Comparison of ENCODE assay signal across 11 cellular contexts in the genomic region with DNA sequence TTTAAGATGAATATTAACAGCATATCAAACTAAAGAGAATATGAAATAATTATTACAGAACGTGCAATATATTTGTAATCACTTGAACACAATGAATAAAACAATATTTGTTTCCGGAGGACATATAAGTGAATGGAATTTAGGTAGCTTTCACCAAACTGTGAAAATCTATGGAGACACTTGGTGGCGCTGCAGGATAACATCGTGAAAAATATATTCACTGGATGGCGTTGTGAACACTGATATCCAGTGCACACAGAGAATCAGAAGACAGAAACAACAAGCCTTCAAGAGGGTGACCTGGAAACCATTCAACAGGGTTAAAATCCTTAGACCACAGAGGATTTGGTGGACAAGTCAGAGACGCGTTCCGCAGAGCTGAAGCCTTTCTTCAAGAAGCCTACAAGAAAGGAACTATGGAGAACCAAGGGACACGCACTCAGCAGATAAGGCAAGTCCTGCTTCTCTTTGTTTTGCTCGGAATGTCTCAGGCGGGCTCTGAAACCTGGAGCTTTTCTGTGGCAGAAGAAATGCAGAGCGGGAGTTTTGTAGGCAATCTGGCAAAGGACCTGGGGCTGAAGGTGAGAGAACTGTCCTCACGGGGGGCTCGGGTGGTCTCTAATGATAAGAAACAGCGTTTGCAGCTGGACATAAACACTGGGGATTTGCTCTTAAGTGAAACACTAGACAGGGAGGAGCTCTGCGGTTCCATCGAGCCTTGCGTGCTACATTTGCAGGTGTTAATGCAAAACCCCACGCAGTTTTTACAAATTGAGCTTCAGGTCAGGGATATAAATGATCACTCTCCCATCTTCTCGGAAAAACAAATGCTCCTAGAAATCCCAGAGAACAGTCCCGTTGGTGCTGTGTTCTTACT. TPM values are rescaled to one million over a fixed set of nuclear protein-coding genes. Genes with fewer than 3 reads are reported as not detected.
DNase-seq lines count a peak whose midpoint lies in the region; ATAC-seq, FAIRE-seq and TF ChIP-seq lines count a peak whose summit lies in the region.
"Had no signal": no experiment of that assay in that cellular context is flagged by ENCODE, and none has a peak within 500 bp of the region (broad histone marks: within the 10 kb centered on the region; RNA-seq: fewer than 3 reads in every experiment).

A gene (plus strand): TSS at position 269 of the 877 bp plus-strand sequence. CDS start 148 bp downstream, at position 417.

- H3K4me1 Mint-ChIP-seq in stimulated activated naive B cell treated with anti-CD40 and anti-IgM and Interleukin-4, amounts not matched to agents 10 μg/mL and 1 μg/mL and 100 μg/mL, for 72 hours: no peaks in the 10 kb centered on the region
- no peaks in the 10 kb centered on the region for H3K4me1 Mint-ChIP-seq in T-helper 2 cell treated with Interferon-gamma antibody and Interleukin-4, amounts not matched to agents 5 μg/mL and 100 μg/mL, for 36 hours (ENCODE audit: low read depth)
- no peaks in the 10 kb centered on the region for H3K4me1 Mint-ChIP-seq in activated T-helper 1 cell treated with anti-CD3 and anti-CD28 coated beads, Interleukin-12 subunit alpha, Interleukin-12 subunit beta, Interleukin-2, Interleukin-4 antibody, amounts not matched to agents 30 ng/mL and 10 ng/mL and 1 ng/mL, durations not matched to agents 14 hours and 24 hours and 36 hours (ENCODE audit: low read depth)

- FAIRE-seq in bronchial epithelial cell (lab: Jason Lieb, UNC): no peak

- H3K27me3 ChIP-seq in bronchial epithelial cell (ENCODE audit: control insufficient read depth, insufficient read depth, low read length): no peaks in the 10 kb centered on the region

- H3K36me3 Mint-ChIP-seq in stimulated activated naive B cell treated with anti-CD40 and anti-IgM and Interleukin-4, amounts not matched to agents 10 μg/mL and 1 μg/mL and 100 μg/mL, for 72 hours: peaks cover 3 to 7% of the 10 kb centered on the region in 2 donors
- no peaks in the 10 kb centered on the region for H3K36me3 Mint-ChIP-seq in T-helper 2 cell treated with Interferon-gamma antibody and Interleukin-4, amounts not matched to agents 5 μg/mL and 100 μg/mL, for 36 hours (ENCODE audit: low read depth)
- H3K36me3 Mint-ChIP-seq in activated T-helper 1 cell treated with anti-CD3 and anti-CD28 coated beads, Interleukin-12 subunit alpha, Interleukin-12 subunit beta, Interleukin-2, Interleukin-4 antibody, amounts not matched to agents 30 ng/mL and 10 ng/mL and 1 ng/mL, durations not matched to agents 14 hours and 24 hours and 36 hours (ENCODE audit: low read depth): peaks cover 2% of the 10 kb centered on the region

- peak within 1 kb of the TSS; percentile 2 for H3K4me3 ChIP-seq in bronchial epithelial cell (ENCODE audit: low read depth, low read length)
- H3K4me3 ChIP-seq: lower lobe of right lung had no signal

- H3K9me3 Mint-ChIP-seq in stimulated activated naive B cell treated with anti-CD40 and anti-IgM and Interleukin-4, amounts not matched to agents 10 μg/mL and 1 μg/mL and 100 μg/mL, for 72 hours: peaks cover 22 to 27% of the 10 kb centered on the region in 2 donors
- H3K9me3 Mint-ChIP-seq in T-helper 2 cell treated with Interferon-gamma antibody and Interleukin-4, amounts not matched to agents 5 μg/mL and 100 μg/mL, for 36 hours: peaks cover 48% of the 10 kb centered on the region
- H3K9me3 Mint-ChIP-seq in activated T-helper 1 cell treated with anti-CD3 and anti-CD28 coated beads, Interleukin-12 subunit alpha, Interleukin-12 subunit beta, Interleukin-2, Interleukin-4 antibody, amounts not matched to agents 30 ng/mL and 10 ng/mL and 1 ng/mL, durations not matched to agents 14 hours and 24 hours and 36 hours: peaks cover 52% of the 10 kb centered on the region

- no peak within 1 kb of the TSS for H3K4me3 Mint-ChIP-seq in stimulated activated naive B cell treated with anti-CD40 and anti-IgM and Interleukin-4, amounts not matched to agents 10 μg/mL and 1 μg/mL and 100 μg/mL, for 72 hours
- no peak within 1 kb of the TSS for H3K4me3 Mint-ChIP-seq in T-helper 2 cell treated with Interferon-gamma antibody and Interleukin-4, amounts not matched to agents 5 μg/mL and 100 μg/mL, for 36 hours
- no peak within 1 kb of the TSS for H3K4me3 Mint-ChIP-seq in activated T-helper 1 cell treated with anti-CD3 and anti-CD28 coated beads, Interleukin-12 subunit alpha, Interleukin-12 subunit beta, Interleukin-2, Interleukin-4 antibody, amounts not matched to agents 30 ng/mL and 10 ng/mL and 1 ng/mL, durations not matched to agents 14 hours and 24 hours and 36 hours
- H3K4me3 Mint-ChIP-seq: dendritic cell treated with granulocyte-macrophage colony-stimulating factor and Interleukin-4, amounts not matched to agents 40 ng/mL and 50 ng/mL, for 4 days had no signal

- no peak for ATAC-seq in stimulated activated naive B cell treated with anti-CD40 and anti-IgM and Interleukin-4, amounts not matched to agents 10 μg/mL and 1 μg/mL and 100 μg/mL, for 72 hours (replicated peaks)
- ATAC-seq: lower lobe of right lung had no signal

- peaks cover 40 to 41% of the 10 kb centered on the region in 2 donors for H3K27me3 Mint-ChIP-seq in stimulated activated naive B cell treated with anti-CD40 and anti-IgM and Interleukin-4, amounts not matched to agents 10 μg/mL and 1 μg/mL and 100 μg/mL, for 72 hours
- no peaks in the 10 kb centered on the region for H3K27me3 Mint-ChIP-seq in T-helper 2 cell treated with Interferon-gamma antibody and Interleukin-4, amounts not matched to agents 5 μg/mL and 100 μg/mL, for 36 hours (ENCODE audit: low read depth)
- no peaks in the 10 kb centered on the region for H3K27me3 Mint-ChIP-seq in activated T-helper 1 cell treated with anti-CD3 and anti-CD28 coated beads, Interleukin-12 subunit alpha, Interleukin-12 subunit beta, Interleukin-2, Interleukin-4 antibody, amounts not matched to agents 30 ng/mL and 10 ng/mL and 1 ng/mL, durations not matched to agents 14 hours and 24 hours and 36 hours (ENCODE audit: insufficient read depth)

- TF ChIP-seq CTCF in bronchial epithelial cell (IDR thresholded peaks at IDR 0.05; ENCODE audit: insufficient read depth, low read length, severe bottlenecking): no peak

- no peaks in the 10 kb centered on the region for H3K36me3 ChIP-seq in bronchial epithelial cell (ENCODE audit: control insufficient read depth, insufficient read depth, low read length)
- H3K36me3 ChIP-seq: lower lobe of right lung had no signal

- peak within 1 kb of the TSS; percentile 47 for H3K27ac Mint-ChIP-seq in stimulated activated naive B cell treated with anti-CD40 and anti-IgM and Interleukin-4, amounts not matched to agents 10 μg/mL and 1 μg/mL and 100 μg/mL, for 72 hours
- no peak within 1 kb of the TSS for H3K27ac Mint-ChIP-seq in T-helper 2 cell treated with Interferon-gamma antibody and Interleukin-4, amounts not matched to agents 5 μg/mL and 100 μg/mL, for 36 hours
- no peak within 1 kb of the TSS for H3K27ac Mint-ChIP-seq in activated T-helper 1 cell treated with anti-CD3 and anti-CD28 coated beads, Interleukin-12 subunit alpha, Interleukin-12 subunit beta, Interleukin-2, Interleukin-4 antibody, amounts not matched to agents 30 ng/mL and 10 ng/mL and 1 ng/mL, durations not matched to agents 14 hours and 24 hours and 36 hours
- H3K27ac Mint-ChIP-seq: dendritic cell treated with granulocyte-macrophage colony-stimulating factor and Interleukin-4, amounts not matched to agents 40 ng/mL and 50 ng/mL, for 4 days had no signal

- intact Hi-C loops in activated T-helper 1 cell treated with anti-CD3 and anti-CD28 coated beads, Interleukin-12 subunit alpha, Interleukin-12 subunit beta, Interleukin-2, Interleukin-4 antibody, amounts not matched to agents 30 ng/mL and 10 ng/mL and 1 ng/mL, durations not matched to agents 14 hours and 24 hours and 36 hours (cut with micrococcal nuclease): loop anchor here (10.0 kb wide), 1 partner anchor 355 kb away; no protein-coding TSS in a partner anchor

- peak; percentile 7 for DNase-seq in NCI-H2196 (lab: John Stamatoyannopoulos, UW; ENCODE audit: unreplicated experiment)
- no peak for DNase-seq in NCI-H2196 treated with DMSO at 0.1 percent for 48 hours (lab: John Stamatoyannopoulos, UW; ENCODE audit: unreplicated experiment)
- peak; percentile 42 for DNase-seq in NCI-H2227 treated with DMSO at 0.1 percent for 48 hours (lab: John Stamatoyannopoulos, UW)
- no peak for DNase-seq in bronchial epithelial cell (ENCODE audit: low read depth)
- no peak for DNase-seq in stimulated activated naive B cell treated with anti-CD40 and anti-IgM and Interleukin-4, amounts not matched to agents 10 μg/mL and 1 μg/mL and 100 μg/mL, for 72 hours
- no peak for DNase-seq in foreskin melanocyte
- no peak for DNase-seq in T-helper 2 cell treated with Interferon-gamma antibody and Interleukin-4, amounts not matched to agents 5 μg/mL and 100 μg/mL, for 36 hours (ENCODE audit: low spot score)
- DNase-seq in activated T-helper 1 cell treated with anti-CD3 and anti-CD28 coated beads, Interleukin-12 subunit alpha, Interleukin-12 subunit beta, Interleukin-2, Interleukin-4 antibody, amounts not matched to agents 30 ng/mL and 10 ng/mL and 1 ng/mL, durations not matched to agents 14 hours and 24 hours and 36 hours (ENCODE audit: low spot score): no peak
- DNase-seq: activated CD4-positive, alpha-beta T cell treated with anti-CD3 and anti-CD28 coated beads for 4 hours; lower lobe of right lung had no signal

RNA-seq across cellular contexts. Expression of the gene that starts here (rescaled TPM):
- total RNA-seq in bronchial epithelial cell: under 0.01 and 0.26 TPM in 2 replicates
- not detected in 2 replicates for total RNA-seq in activated T-helper 1 cell treated with anti-CD3 and anti-CD28 coated beads, Interleukin-12 subunit alpha, Interleukin-12 subunit beta, Interleukin-2, Interleukin-4 antibody, amounts not matched to agents 30 ng/mL and 10 ng/mL and 1 ng/mL, durations not matched to agents 14 hours and 24 hours and 36 hours

Comparison
In these comparisons a context has a peak if more than half of its experiments do, and no peak if none do; other contexts are left out.
1. DNase-seq: peak in NCI-H2196 (single experiment) and NCI-H2227 treated with DMSO at 0.1 percent for 48 hours (single experiment); none in NCI-H2196 treated with DMSO at 0.1 percent for 48 hours (single experiment), bronchial epithelial cell (single experiment), stimulated activated naive B cell treated with anti-CD40 and anti-IgM and Interleukin-4, amounts not matched to agents 10 μg/mL and 1 μg/mL and 100 μg/mL, for 72 hours (single experiment), foreskin melanocyte (single experiment), T-helper 2 cell treated with Interferon-gamma antibody and Interleukin-4, amounts not matched to agents 5 μg/mL and 100 μg/mL, for 36 hours (single experiment) and activated T-helper 1 cell treated with anti-CD3 and anti-CD28 coated beads, Interleukin-12 subunit alpha, Interleukin-12 subunit beta, Interleukin-2, Interleukin-4 antibody, amounts not matched to agents 30 ng/mL and 10 ng/mL and 1 ng/mL, durations not matched to agents 14 hours and 24 hours and 36 hours (single experiment).